In the genomic region with DNA sequence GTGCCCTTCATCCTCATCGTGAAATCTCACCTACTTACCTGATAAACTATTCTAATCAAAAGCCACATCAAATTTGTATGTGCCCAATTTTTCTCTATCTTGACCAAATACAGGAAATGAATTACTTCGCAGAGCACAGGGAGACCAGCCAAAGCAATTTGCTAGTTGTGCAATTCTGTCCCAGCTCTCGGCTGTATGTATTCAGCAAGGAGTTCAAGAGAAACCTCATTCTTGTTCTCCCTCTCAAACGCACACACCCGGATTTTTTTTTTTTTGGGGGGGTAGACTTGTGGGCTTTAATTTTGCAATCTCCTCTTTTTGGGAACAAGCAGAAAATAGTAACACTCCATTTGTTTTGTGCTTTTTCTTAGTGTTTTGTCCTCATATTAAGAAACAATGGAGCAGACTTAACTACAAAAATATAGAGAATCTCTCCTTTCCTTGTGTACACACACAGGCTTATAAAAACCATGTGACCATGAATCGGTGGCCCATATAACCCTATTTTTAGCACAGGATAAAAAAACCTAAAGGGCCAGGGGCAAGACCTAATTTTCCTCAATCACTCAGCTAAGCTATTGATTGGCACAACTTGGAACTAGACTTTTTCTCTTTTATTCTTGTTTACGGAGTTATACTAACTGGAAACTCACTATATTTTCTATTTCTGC, we compare ENCODE assay signal across 18 cellular contexts.
DNase-seq lines count a peak whose midpoint lies in the region; ATAC-seq and TF ChIP-seq lines count a peak whose summit lies in the region.
"Had no signal": no experiment of that assay in that cellular context is flagged by ENCODE, and none has a peak within 500 bp of the region (broad histone marks: within the 10 kb centered on the region; RNA-seq: fewer than 3 reads in every experiment).

No MANE protein-coding gene starts in this region.

- peak overlapping the region; percentile 28 for H3K4me3 Mint-ChIP-seq in MCF 10A (ENCODE audit: unreplicated experiment)
- H3K4me3 Mint-ChIP-seq: activated naive CD8-positive, alpha-beta T cell treated with anti-CD3 and anti-CD28 coated beads for 36 hours; natural killer cell; stimulated activated effector memory CD8-positive, alpha-beta T cell treated with anti-CD3 and anti-CD28 coated beads, Interleukin-12 subunit alpha, Interleukin-12 subunit beta, amount 100 ng/mL, for 72 hours had no signal

- H3K9me3 ChIP-seq in mammary epithelial cell (replicated peaks; ENCODE audit: insufficient read depth, low read length) (no peaks in the 10 kb centered on the region), upper lobe of left lung (no peaks in the 10 kb centered on the region)
- H3K9me3 ChIP-seq: Peyer's patch, uterus had no signal

- H3K36me3 Mint-ChIP-seq in MCF 10A (ENCODE audit: insufficient read depth, unreplicated experiment) = no peaks in the 10 kb centered on the region
- H3K36me3 Mint-ChIP-seq: activated naive CD8-positive, alpha-beta T cell treated with anti-CD3 and anti-CD28 coated beads for 36 hours; natural killer cell; stimulated activated effector memory CD8-positive, alpha-beta T cell treated with anti-CD3 and anti-CD28 coated beads, Interleukin-12 subunit alpha, Interleukin-12 subunit beta, amount 100 ng/mL, for 72 hours had no signal

- POLR2A ChIA-PET in MCF 10A (lab: Yijun Ruan, JAX) = interaction anchor here (0.6 to 1.1 kb wide), 3 partner anchors 38 to 65 kb away, joined by 3 to 4 read pairs (median 3); a partner anchor contains a TSS

- H3K27ac ChIP-seq in mammary epithelial cell (ENCODE audit: insufficient read depth, low read depth, low read length) (no peak overlapping the region), VCaP (peak overlapping the region; percentile 86), upper lobe of left lung (peak overlapping the region; percentile 48 to 82 (median 68))
- H3K27ac ChIP-seq: uterus had no signal

- no peaks in the 10 kb centered on the region for H3K27me3 Mint-ChIP-seq in MCF 10A (ENCODE audit: insufficient read depth, unreplicated experiment)

- H3K36me3 ChIP-seq in mammary epithelial cell (ENCODE audit: insufficient read depth, low read length) (no peaks in the 10 kb centered on the region), upper lobe of left lung (no peaks in the 10 kb centered on the region)
- H3K36me3 ChIP-seq: Peyer's patch, uterus had no signal

- peak; percentile 49 for DNase-seq in MCF 10A (ENCODE audit: unreplicated experiment)
- no peak for DNase-seq in mammary epithelial cell
- DNase-seq in left colon = no peak
- DNase-seq in upper lobe of left lung = peak in 1 of 2 donors; percentile 79
- DNase-seq in activated naive CD4-positive, alpha-beta T cell treated with anti-CD3 and anti-CD28 coated beads, Interleukin-2, amount 50 U/mL, for 16 hours = no peak
- DNase-seq in NCI-H1694 treated with DMSO at 0.1 percent for 48 hours (lab: John Stamatoyannopoulos, UW) = no peak
- DNase-seq: activated naive CD8-positive, alpha-beta T cell treated with anti-CD3 and anti-CD28 coated beads for 36 hours; GDM1; natural killer cell; NCI-H1436; NCI-H446; Peyer's patch; retina; uterus had no signal

- H3K27me3 ChIP-seq in mammary epithelial cell (ENCODE audit: insufficient read depth, low read length) (peaks cover 2% of the 10 kb centered on the region), upper lobe of left lung (no peaks in the 10 kb centered on the region)
- H3K27me3 ChIP-seq: Peyer's patch, uterus had no signal

- no peak for TF ChIP-seq CTCF in MCF 10A (IDR thresholded peaks at IDR 0.05; ENCODE audit: unreplicated experiment)
- no peak for TF ChIP-seq CTCF in mammary epithelial cell (conservative IDR thresholded peaks at IDR 0.05 in 1 of 2, IDR thresholded peaks at IDR 0.05 in 1 of 2; ENCODE audit: extremely low read depth in 1 of 2, insufficient read depth in 1 of 2, low read depth in 1 of 2, low read length in 2 of 2)
- no peak for TF ChIP-seq CTCF in VCaP (conservative IDR thresholded peaks at IDR 0.05)
- no peak for TF ChIP-seq CTCF in upper lobe of left lung (IDR thresholded peaks at IDR 0.05)

- WGBS in mammary epithelial cell (ENCODE audit: low coverage, missing lambda C conversion rate) = 17% methylated on average over 7 of the region's 7 CpGs
- WGBS in upper lobe of left lung, 2 donors = 32 to 35% methylated on average over 7 of the region's 7 CpGs

- CTCF ChIA-PET in MCF 10A (lab: Yijun Ruan, JAX) = interaction anchor here (1.4 to 2.1 kb wide), 2 partner anchors 13 to 18 kb away, joined by 5 to 9 read pairs; no protein-coding TSS in a partner anchor
- CTCF ChIA-PET in mammary epithelial cell (lab: Charles Lee; ENCODE audit: low non-redundant PET) = no interaction called here

- no peak overlapping the region for H3K4me2 ChIP-seq in mammary epithelial cell (ENCODE audit: insufficient read depth, low read depth, low read length)

- dilution Hi-C loops in mammary epithelial cell (cut with HindIII; ENCODE audit: low sequenced_read_pairs) = no loop called here

- H3K4me3 ChIP-seq in mammary epithelial cell (replicated peaks in 1 of 3; ENCODE audit: insufficient read depth in 1 of 3, low read depth in 2 of 3, low read length in 3 of 3) (no peak overlapping the region), upper lobe of left lung (no peak overlapping the region)
- H3K4me3 ChIP-seq: Peyer's patch, uterus had no signal

- intact Hi-C loops in MCF 10A (cut with micrococcal nuclease) = no loop called here
- intact Hi-C loops in mammary epithelial cell (cut with micrococcal nuclease) = no loop called here
- intact Hi-C loops in left colon (cut with DNase I, micrococcal nuclease) = no loop called here

- peaks cover 10% of the 10 kb centered on the region for H3K4me1 Mint-ChIP-seq in MCF 10A (ENCODE audit: insufficient read depth, unreplicated experiment)
- H3K4me1 Mint-ChIP-seq: activated naive CD8-positive, alpha-beta T cell treated with anti-CD3 and anti-CD28 coated beads for 36 hours; natural killer cell; stimulated activated effector memory CD8-positive, alpha-beta T cell treated with anti-CD3 and anti-CD28 coated beads, Interleukin-12 subunit alpha, Interleukin-12 subunit beta, amount 100 ng/mL, for 72 hours had no signal

- H4K20me1 ChIP-seq in mammary epithelial cell (ENCODE audit: insufficient read depth, low read length) = no peaks in the 10 kb centered on the region

- H3K4me1 ChIP-seq in mammary epithelial cell (ENCODE audit: insufficient read depth, low read length) (no peaks in the 10 kb centered on the region), upper lobe of left lung (peaks cover 0 to 20% (median 4%) of the 10 kb centered on the region in 4 donors)
- H3K4me1 ChIP-seq: Peyer's patch, uterus had no signal

- H3K9ac ChIP-seq in mammary epithelial cell (ENCODE audit: insufficient read depth, low read length) = no peak overlapping the region

- in situ Hi-C loops in mammary epithelial cell (cut with MboI; ENCODE audit: low sequenced_read_pairs in 2 of 2) = no loop called here

- TF ChIP-seq POLR2A in upper lobe of left lung (IDR thresholded peaks at IDR 0.05) = no peak

- H3K9me3 Mint-ChIP-seq in MCF 10A (ENCODE audit: unreplicated experiment) = no peaks in the 10 kb centered on the region
- H3K9me3 Mint-ChIP-seq: activated naive CD8-positive, alpha-beta T cell treated with anti-CD3 and anti-CD28 coated beads for 36 hours; natural killer cell; stimulated activated effector memory CD8-positive, alpha-beta T cell treated with anti-CD3 and anti-CD28 coated beads, Interleukin-12 subunit alpha, Interleukin-12 subunit beta, amount 100 ng/mL, for 72 hours had no signal

- peak in 1 of 4 donors; percentile 70 for TF ChIP-seq EP300 in upper lobe of left lung (IDR thresholded peaks at IDR 0.05)

- ATAC-seq in left colon (peak; percentile 86), upper lobe of left lung (ENCODE audit: low FRiP score in 2 of 2) (peak; percentile 84 to 85), HG03432 (IDR thresholded peaks at IDR 0.05; ENCODE audit: unreplicated experiment) (no peak)
- ATAC-seq: activated CD4-positive, CD25-positive, alpha-beta regulatory T cell treated with anti-CD3 and anti-CD28 coated beads, Interleukin-2, amount 50 U/mL, for 24 hours; natural killer cell; stimulated activated effector memory CD8-positive, alpha-beta T cell treated with anti-CD3 and anti-CD28 coated beads, Interleukin-12 subunit alpha, Interleukin-12 subunit beta, amount 100 ng/mL, for 72 hours had no signal

- no TSS peak for BruUV-seq in MCF 10A (replicated peaks; lab: Mats Ljungman, UMichigan)
- no TSS peak for BruUV-seq in mammary epithelial cell (replicated peaks; lab: Mats Ljungman, UMichigan)

- H3K79me2 ChIP-seq in mammary epithelial cell (ENCODE audit: insufficient read depth, low read length) = no peaks in the 10 kb centered on the region

- H3K27ac Mint-ChIP-seq in MCF 10A (ENCODE audit: low read depth, unreplicated experiment) = peak overlapping the region; percentile 69
- H3K27ac Mint-ChIP-seq: activated naive CD8-positive, alpha-beta T cell treated with anti-CD3 and anti-CD28 coated beads for 36 hours; natural killer cell; stimulated activated effector memory CD8-positive, alpha-beta T cell treated with anti-CD3 and anti-CD28 coated beads, Interleukin-12 subunit alpha, Interleukin-12 subunit beta, amount 100 ng/mL, for 72 hours had no signal

- no peak overlapping the region for H2AFZ ChIP-seq in mammary epithelial cell (ENCODE audit: low read depth, low read length)
